Comparison of ENCODE assay signal across 8 cellular contexts in the genomic region with DNA sequence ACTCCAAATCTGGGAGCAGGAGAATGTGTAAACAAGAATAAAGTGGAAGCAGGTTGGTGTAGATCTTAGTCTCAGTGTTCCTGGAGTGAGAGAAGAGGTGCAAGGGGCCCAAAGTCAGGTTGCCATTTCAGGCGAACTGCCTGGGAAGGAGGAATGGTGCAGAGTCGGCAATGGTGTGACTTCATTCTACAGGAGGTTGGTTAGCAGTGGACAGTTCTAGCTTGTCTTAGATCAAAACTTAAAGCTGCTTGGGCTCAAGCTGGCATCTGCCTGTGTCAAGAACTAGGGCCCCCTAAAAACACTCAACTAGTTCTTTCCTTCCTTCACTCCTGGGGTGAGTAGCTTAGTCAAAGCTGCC. TPM values are rescaled to one million over a fixed set of nuclear protein-coding genes. Genes with fewer than 3 reads are reported as not detected.
A peak's percentile ranks its signal among the peaks of the same experiment; 100 is the strongest.
DNase-seq lines count a peak whose midpoint lies in the region; ATAC-seq, FAIRE-seq and TF ChIP-seq lines count a peak whose summit lies in the region.
"Had no signal": no experiment of that assay in that cellular context is flagged by ENCODE, and none has a peak within 500 bp of the region (broad histone marks: within the 10 kb centered on the region; RNA-seq: fewer than 3 reads in every experiment).

No MANE protein-coding gene starts in this region.

- no peaks in the 10 kb centered on the region for H3K27me3 Mint-ChIP-seq in activated CD8-positive, alpha-beta T cell treated with anti-CD3 and anti-CD28 coated beads, Interleukin-2, amount 10 ng/mL, durations not matched to agents 7 days and 5 days (ENCODE audit: low read depth)

- POLR2A ChIA-PET in IMR-90 (lab: Charles Lee; ENCODE audit: unreplicated experiment) = interaction anchor here (1.0 kb wide), 1 partner anchor 20 kb away, joined by 18 read pairs; a partner anchor contains a TSS
- POLR2A ChIA-PET in activated CD8-positive, alpha-beta T cell treated with anti-CD3 and anti-CD28 coated beads, Interleukin-2, amount 10 ng/mL, durations not matched to agents 7 days and 5 days (lab: Charles Lee) = interaction anchor here (0.8 to 3.6 kb wide), 10 partner anchors 10 to 72 kb away, joined by 3 to 30 read pairs (median 6); a partner anchor contains a TSS

- H4K8ac ChIP-seq in IMR-90 (ENCODE audit: low read depth in 2 of 2, low read length in 2 of 2) = peak overlapping the region in 1 of 2 experiments; percentile 82; a peak in 3 of 4 replicates

- H3K23ac ChIP-seq in IMR-90 (ENCODE audit: low read depth, low read length) = peak overlapping the region; percentile 44; the same call in 1 of the 2 replicates

- H3K9me3 ChIP-seq in IMR-90 (ENCODE audit: control insufficient read depth, insufficient read depth, low read length) (no peaks in the 10 kb centered on the region), keratinocyte (ENCODE audit: control insufficient read depth, low read depth, low read length) (no peaks in the 10 kb centered on the region), stomach smooth muscle (ENCODE audit: control insufficient read depth in 2 of 2, low read length in 2 of 2) (no peaks in the 10 kb centered on the region)

- ATAC-seq in IMR-90 (ENCODE audit: low read depth) (no peak), left colon (no peak)
- ATAC-seq in activated CD8-positive, alpha-beta T cell treated with anti-CD3 and anti-CD28 coated beads, Interleukin-2, amount 10 ng/mL, durations not matched to agents 7 days and 5 days = no peak

- H3K27ac ChIP-seq in IMR-90 (ENCODE audit: insufficient read depth, low read length) = peak overlapping the region; percentile 72
- H3K27ac ChIP-seq in keratinocyte (ENCODE audit: control insufficient read depth, insufficient read depth, low read length) = peak overlapping the region; percentile 88
- H3K27ac ChIP-seq in stomach smooth muscle (ENCODE audit: low read length) = peak overlapping the region; percentile 90

- H3K56ac ChIP-seq in IMR-90 (ENCODE audit: extremely low read depth, insufficient read depth, low read length) = peak overlapping the region; percentile 45; the same call in 1 of the 2 replicates

- H3K4me1 Mint-ChIP-seq in activated CD8-positive, alpha-beta T cell treated with anti-CD3 and anti-CD28 coated beads, Interleukin-2, amount 10 ng/mL, durations not matched to agents 7 days and 5 days (ENCODE audit: low read depth) = peaks cover 77% of the 10 kb centered on the region

- H3K9ac ChIP-seq in IMR-90 (ENCODE audit: low read depth, low read length) (peak overlapping the region; percentile 7; the same call in 1 of the 2 replicates), keratinocyte (ENCODE audit: control insufficient read depth, extremely low read depth, insufficient read depth, low read length) (peak overlapping the region; percentile 69), stomach smooth muscle (ENCODE audit: low read length in 2 of 2) (peak overlapping the region; percentile 7 to 64)

- peak overlapping the region; percentile 78 for H2AK5ac ChIP-seq in IMR-90 (ENCODE audit: low read depth, low read length)

- peak overlapping the region; percentile 1; the same call in 1 of the 2 replicates for H3K4me2 ChIP-seq in IMR-90 (ENCODE audit: low read depth, low read length)
- peak overlapping the region; percentile 78 for H3K4me2 ChIP-seq in keratinocyte (ENCODE audit: control insufficient read depth, extremely low read depth, insufficient read depth, low read depth, low read length)

- H3K4me3 ChIP-seq in IMR-90 (ENCODE audit: insufficient read depth, low read depth, low read length) = no peak overlapping the region
- peak overlapping the region in 2 of 3 experiments; percentile 3 to 38 for H3K4me3 ChIP-seq in keratinocyte (ENCODE audit: control insufficient read depth in 2 of 3, extremely low read depth in 1 of 3, insufficient read depth in 2 of 3, low read depth in 1 of 3, low read length in 3 of 3)
- peak overlapping the region in 1 of 2 donors; percentile 54 for H3K4me3 ChIP-seq in stomach smooth muscle (ENCODE audit: low read length in 2 of 2)

- peak overlapping the region; percentile 82; the same call in 1 of the 2 replicates for H4K91ac ChIP-seq in IMR-90 (ENCODE audit: insufficient read depth, low read depth, low read length)

- no TSS peak for BruUV-seq in IMR-90 (replicated peaks; lab: Mats Ljungman, UMichigan)

- H3K79me1 ChIP-seq in IMR-90 (ENCODE audit: low read depth in 1 of 2, low read length in 2 of 2) = peaks cover 23 to 48% of the 10 kb centered on the region in 2 experiments

- no peaks in the 10 kb centered on the region for H3K27me3 ChIP-seq in IMR-90 (ENCODE audit: control insufficient read depth, insufficient read depth, low read length)
- H3K27me3 ChIP-seq in keratinocyte (ENCODE audit: control insufficient read depth, extremely low read depth, insufficient read depth, low read length) = no peaks in the 10 kb centered on the region
- H3K27me3 ChIP-seq in stomach smooth muscle (ENCODE audit: control insufficient read depth in 1 of 2, insufficient read depth in 2 of 2, low read length in 2 of 2) = no peaks in the 10 kb centered on the region

- TF ChIP-seq CTCF in IMR-90 (conservative IDR thresholded peaks at IDR 0.05; ENCODE audit: low read depth, low read length) (no peak), keratinocyte (optimal IDR thresholded peaks at IDR 0.05 in 1 of 3, IDR thresholded peaks at IDR 0.05 in 1 of 3, conservative IDR thresholded peaks at IDR 0.05 in 1 of 3; ENCODE audit: extremely low read depth in 1 of 3, insufficient read depth in 2 of 3, low read length in 3 of 3) (no peak)

- H3K36me3 ChIP-seq in IMR-90 (ENCODE audit: control insufficient read depth, insufficient read depth, low read length) (peaks cover 21% of the 10 kb centered on the region; the same call in 1 of the 2 replicates), keratinocyte (ENCODE audit: control insufficient read depth in 2 of 2, extremely low read depth in 1 of 2, insufficient read depth in 2 of 2, low read length in 2 of 2) (peaks cover 31 to 39% of the 10 kb centered on the region in 2 experiments), stomach smooth muscle (ENCODE audit: control insufficient read depth in 2 of 2, insufficient read depth in 2 of 2, low read length in 2 of 2) (peaks cover 16 to 22% of the 10 kb centered on the region in 2 donors)

- TF ChIP-seq POLR2A in IMR-90 (IDR thresholded peaks at IDR 0.05; ENCODE audit: low read depth, low read length) = 0 out of 2 replicates have a peak, but pooled peaks have one; percentile 10

- peak overlapping the region; percentile 50; the same call in 2 of the 3 replicates for H2BK15ac ChIP-seq in IMR-90 (ENCODE audit: low read depth, low read length)

- H3K27ac Mint-ChIP-seq in activated CD8-positive, alpha-beta T cell treated with anti-CD3 and anti-CD28 coated beads, Interleukin-2, amount 10 ng/mL, durations not matched to agents 7 days and 5 days = peak overlapping the region; percentile 100

- H2BK20ac ChIP-seq in IMR-90 (ENCODE audit: low read depth, low read length) = peak overlapping the region; percentile 54

- no peak overlapping the region for H2AFZ ChIP-seq in IMR-90 (replicated peaks; ENCODE audit: low read length, poor library complexity)
- no peak overlapping the region for H2AFZ ChIP-seq in keratinocyte (ENCODE audit: control insufficient read depth, low read length)

- no peak for DNase-seq in IMR-90
- DNase-seq in activated CD8-positive, alpha-beta T cell treated with anti-CD3 and anti-CD28 coated beads, Interleukin-2, amount 10 ng/mL, durations not matched to agents 7 days and 5 days = no peak
- DNase-seq in keratinocyte (ENCODE audit: low read depth, low spot score) = no peak
- DNase-seq in NCI-H524 treated with DMSO at 0.1 percent for 48 hours (lab: John Stamatoyannopoulos, UW) = no peak
- DNase-seq in left colon = no peak
- no peak for DNase-seq in AG20443 (ENCODE audit: low spot score)

- H3K9me3 Mint-ChIP-seq in activated CD8-positive, alpha-beta T cell treated with anti-CD3 and anti-CD28 coated beads, Interleukin-2, amount 10 ng/mL, durations not matched to agents 7 days and 5 days (ENCODE audit: insufficient read depth) = no peaks in the 10 kb centered on the region

- H3K4me1 ChIP-seq in IMR-90 (ENCODE audit: control insufficient read depth, insufficient read depth, low read length) (peaks cover 44% of the 10 kb centered on the region), keratinocyte (ENCODE audit: control insufficient read depth, extremely low read depth, insufficient read depth, low read length) (peaks cover 68% of the 10 kb centered on the region), stomach smooth muscle (ENCODE audit: control insufficient read depth, insufficient read depth, low read length) (peaks cover 67% of the 10 kb centered on the region)

- peak overlapping the region; percentile 99 for H3K4me3 Mint-ChIP-seq in activated CD8-positive, alpha-beta T cell treated with anti-CD3 and anti-CD28 coated beads, Interleukin-2, amount 10 ng/mL, durations not matched to agents 7 days and 5 days

- peaks cover 49% of the 10 kb centered on the region for H3K9me1 ChIP-seq in IMR-90 (ENCODE audit: insufficient read depth, low read length)
- no peaks in the 10 kb centered on the region for H3K9me1 ChIP-seq in keratinocyte (ENCODE audit: control insufficient read depth, extremely low read depth, insufficient read depth, low read length)

- TF ChIP-seq RAD21 in IMR-90 (IDR thresholded peaks at IDR 0.05; ENCODE audit: low read length) = no peak

- H3K36me3 Mint-ChIP-seq in activated CD8-positive, alpha-beta T cell treated with anti-CD3 and anti-CD28 coated beads, Interleukin-2, amount 10 ng/mL, durations not matched to agents 7 days and 5 days (ENCODE audit: low read depth) = peaks cover 71% of the 10 kb centered on the region

- peaks cover 60% of the 10 kb centered on the region for H3K79me2 ChIP-seq in keratinocyte (ENCODE audit: control insufficient read depth, insufficient read depth, low read length)

- dilution Hi-C loops in IMR-90 (cut with HindIII; ENCODE audit: low sequenced_read_pairs, unreplicated experiment) (no loop called here), keratinocyte (cut with MboI; ENCODE audit: extremely low pct_ligation_motif_present, low sequenced_read_pairs) (no loop called here)

- peak overlapping the region; percentile 70 for H2BK120ac ChIP-seq in IMR-90 (ENCODE audit: low read depth, low read length)

- FAIRE-seq in keratinocyte (lab: Jason Lieb, UNC) = no peak

- peak overlapping the region; percentile 32; the same call in 1 of the 2 replicates for H3K14ac ChIP-seq in IMR-90 (replicated peaks; ENCODE audit: low read depth, low read length)

- peak overlapping the region; percentile 3; the same call in 1 of the 2 replicates for H3K18ac ChIP-seq in IMR-90 (ENCODE audit: low read depth, low read length)

- peak overlapping the region; percentile 36 for H4K5ac ChIP-seq in IMR-90 (ENCODE audit: low read depth, low read length)

- in situ Hi-C loops in IMR-90 (cut with MboI; ENCODE audit: low sequenced_read_pairs) = no loop called here

- CTCF ChIA-PET in IMR-90 (lab: Yijun Ruan, JAX) = interaction anchor here (0.8 to 2.3 kb wide), 2 partner anchors 31 to 46 kb away, joined by 8 to 10 read pairs; no protein-coding TSS in a partner anchor
- CTCF ChIA-PET in activated CD8-positive, alpha-beta T cell treated with anti-CD3 and anti-CD28 coated beads, Interleukin-2, amount 10 ng/mL, durations not matched to agents 7 days and 5 days (lab: Charles Lee) = interaction anchor here (0.9 to 6.3 kb wide), 13 partner anchors 10 to 89 kb away, joined by 3 to 65 read pairs (median 5); a partner anchor contains a TSS

- H3K4ac ChIP-seq in IMR-90 (ENCODE audit: low read depth, low read length) = peak overlapping the region; percentile 87

- H2AK9ac ChIP-seq in IMR-90 (replicated peaks; ENCODE audit: low read depth, low read length, poor library complexity) = peak overlapping the region; percentile 99

- H4K20me1 ChIP-seq in IMR-90 (ENCODE audit: insufficient read depth, low read length) = 0 out of 2 replicates have a peak, but pooled peaks cover 8% of the 10 kb centered on the region
- peaks cover 5% of the 10 kb centered on the region for H4K20me1 ChIP-seq in keratinocyte (ENCODE audit: control insufficient read depth, extremely low read depth, insufficient read depth, low read length)

- intact Hi-C loops in IMR-90 (cut with micrococcal nuclease) (no loop called here), left colon (cut with DNase I, micrococcal nuclease) (no loop called here)

- WGBS in IMR-90 (ENCODE audit: extremely low coverage in 2 of 2, insufficient read length in 1 of 2), 2 experiments = no CpG with 5 or more reads among the region's 2 CpGs

- peak overlapping the region; percentile 90 for H2BK5ac ChIP-seq in IMR-90 (ENCODE audit: low read depth, low read length, poor library complexity, severe bottlenecking)

RNA-seq across cellular contexts. Expression of a gene that starts 3.5 kb away (rescaled TPM):
- total RNA-seq in IMR-90 (2012; rRNA removed) (35.0 and 44.4 TPM in 2 replicates), left colon (10 to 100 TPM; 41.9 to 42.5 TPM)
- polyA plus RNA-seq in IMR-90 (2012; rRNA removed) (40.3 and 50.1 TPM in 2 replicates), keratinocyte (35.8 to 44.7 TPM (median 40.2 TPM) in 3 replicates)
- polyA plus RNA-seq in IMR-90 (2012; cell fraction: cytosol; rRNA removed) = 45.9 and 72.9 TPM in 2 replicates
- polyA plus RNA-seq in IMR-90 (2012; cell fraction: nucleus; rRNA removed; ENCODE audit: low replicate concordance) = 49.3 and 58.9 TPM in 2 replicates
- total RNA-seq in activated CD8-positive, alpha-beta T cell treated with anti-CD3 and anti-CD28 coated beads, Interleukin-2, amount 10 ng/mL, durations not matched to agents 7 days and 5 days = 10 to 100 TPM; 31.2 to 31.5 TPM
- 8.8 TPM for polyA plus RNA-seq in keratinocyte (2011; ENCODE audit: low read depth)
- 39.1 and 53.2 TPM in 2 replicates for polyA plus RNA-seq in keratinocyte (2011; cell fraction: cytosol; rRNA removed)
- 18.0 and 26.4 TPM in 2 replicates for polyA plus RNA-seq in keratinocyte (2011; cell fraction: nucleus; rRNA removed)
- polyA plus RNA-seq in keratinocyte (2012; ENCODE audit: low replicate concordance) = 25.1 and 33.3 TPM in 2 replicates
- polyA minus RNA-seq in keratinocyte = 36.8 to 48.8 TPM (median 38.1 TPM) in 3 replicates
- 26.9 TPM for polyA minus RNA-seq in keratinocyte (2011; cell fraction: cytosol; rRNA and poly(A)+ RNA removed)
- polyA minus RNA-seq in keratinocyte (2011; cell fraction: nucleus; rRNA and poly(A)+ RNA removed) = 5.2 and 7.5 TPM in 2 replicates

RNA-seq across cellular contexts. Expression of a gene that starts 3.6 kb away (rescaled TPM):
- total RNA-seq in IMR-90 (2012; rRNA removed) (3.6 and 4.1 TPM in 2 replicates), left colon (1 to 10 TPM; 4.2 to 4.5 TPM)
- polyA plus RNA-seq in IMR-90 (2012; rRNA removed) (5.7 and 6.2 TPM in 2 replicates), keratinocyte (4.3 to 6.9 TPM (median 5.2 TPM) in 3 replicates)
- 4.2 and 4.9 TPM in 2 replicates for polyA plus RNA-seq in IMR-90 (2012; cell fraction: cytosol; rRNA removed)
- 9.0 and 16.1 TPM in 2 replicates for polyA plus RNA-seq in IMR-90 (2012; cell fraction: nucleus; rRNA removed; ENCODE audit: low replicate concordance)
- total RNA-seq in activated CD8-positive, alpha-beta T cell treated with anti-CD3 and anti-CD28 coated beads, Interleukin-2, amount 10 ng/mL, durations not matched to agents 7 days and 5 days = 1 to 10 TPM; 3.4 to 4.0 TPM
- polyA plus RNA-seq in keratinocyte (2011; ENCODE audit: low read depth) = 0.55 TPM
- 2.0 and 2.7 TPM in 2 replicates for polyA plus RNA-seq in keratinocyte (2011; cell fraction: cytosol; rRNA removed)
- 8.8 and 9.0 TPM in 2 replicates for polyA plus RNA-seq in keratinocyte (2011; cell fraction: nucleus; rRNA removed)
- polyA plus RNA-seq in keratinocyte (2012; ENCODE audit: low replicate concordance) = 1.1 and 4.4 TPM in 2 replicates
- 2.5 to 5.0 TPM (median 3.0 TPM) in 3 replicates for polyA minus RNA-seq in keratinocyte
- 2.9 TPM for polyA minus RNA-seq in keratinocyte (2011; cell fraction: cytosol; rRNA and poly(A)+ RNA removed)
- polyA minus RNA-seq in keratinocyte (2011; cell fraction: nucleus; rRNA and poly(A)+ RNA removed) = 4.2 and 5.8 TPM in 2 replicates

RNA-seq across cellular contexts. Expression of a gene that starts 4.2 kb away (rescaled TPM):
- total RNA-seq in IMR-90 (2012; rRNA removed) = not detected in 2 replicates
- not detected in 2 replicates for polyA plus RNA-seq in IMR-90 (2012; rRNA removed)
- polyA plus RNA-seq in IMR-90 (2012; cell fraction: cytosol; rRNA removed) = not detected in 2 replicates
- 0.05 TPM in 1 of 2 replicates, not detected in the other for polyA plus RNA-seq in IMR-90 (2012; cell fraction: nucleus; rRNA removed; ENCODE audit: low replicate concordance)
- not detected for total RNA-seq in activated CD8-positive, alpha-beta T cell treated with anti-CD3 and anti-CD28 coated beads, Interleukin-2, amount 10 ng/mL, durations not matched to agents 7 days and 5 days
- polyA plus RNA-seq in keratinocyte = 0.08 TPM in 1 of 3 replicates, not detected in the others
- not detected for polyA plus RNA-seq in keratinocyte (2011; ENCODE audit: low read depth)
- polyA plus RNA-seq in keratinocyte (2011; cell fraction: cytosol; rRNA removed) = 0.05 TPM in 1 of 2 replicates, not detected in the other
- 0.09 TPM in 1 of 2 replicates, not detected in the other for polyA plus RNA-seq in keratinocyte (2011; cell fraction: nucleus; rRNA removed)
- not detected in 2 replicates for polyA plus RNA-seq in keratinocyte (2012; ENCODE audit: low replicate concordance)
- not detected in 3 replicates for polyA minus RNA-seq in keratinocyte
- not detected for polyA minus RNA-seq in keratinocyte (2011; cell fraction: cytosol; rRNA and poly(A)+ RNA removed)
- polyA minus RNA-seq in keratinocyte (2011; cell fraction: nucleus; rRNA and poly(A)+ RNA removed) = not detected in 2 replicates
- not detected for total RNA-seq in left colon
- total RNA-seq: dermis microvascular lymphatic vessel endothelial cell had no signal

RNA-seq across cellular contexts. Expression of a gene that starts 4.9 kb away (rescaled TPM):
- 21.9 and 26.1 TPM in 2 replicates for total RNA-seq in IMR-90 (2012; rRNA removed)
- 30.3 and 35.6 TPM in 2 replicates for polyA plus RNA-seq in IMR-90 (2012; rRNA removed)
- polyA plus RNA-seq in IMR-90 (2012; cell fraction: cytosol; rRNA removed) = 19.5 and 39.0 TPM in 2 replicates
- 46.8 and 128 TPM in 2 replicates for polyA plus RNA-seq in IMR-90 (2012; cell fraction: nucleus; rRNA removed; ENCODE audit: low replicate concordance)
- 100 to 1,000 TPM; 286 to 292 TPM for total RNA-seq in activated CD8-positive, alpha-beta T cell treated with anti-CD3 and anti-CD28 coated beads, Interleukin-2, amount 10 ng/mL, durations not matched to agents 7 days and 5 days
- 524 to 819 TPM (median 569 TPM) in 3 replicates for polyA plus RNA-seq in keratinocyte
- polyA plus RNA-seq in keratinocyte (2011; ENCODE audit: low read depth) = 80.1 TPM
- 560 and 665 TPM in 2 replicates for polyA plus RNA-seq in keratinocyte (2011; cell fraction: cytosol; rRNA removed)
- polyA plus RNA-seq in keratinocyte (2011; cell fraction: nucleus; rRNA removed) = 738 and 769 TPM in 2 replicates
- polyA plus RNA-seq in keratinocyte (2012; ENCODE audit: low replicate concordance) = 401 and 544 TPM in 2 replicates
- polyA minus RNA-seq in keratinocyte = 266 to 690 TPM (median 309 TPM) in 3 replicates
- polyA minus RNA-seq in keratinocyte (2011; cell fraction: cytosol; rRNA and poly(A)+ RNA removed) = 136 TPM
- 115 and 162 TPM in 2 replicates for polyA minus RNA-seq in keratinocyte (2011; cell fraction: nucleus; rRNA and poly(A)+ RNA removed)
- total RNA-seq in left colon = 10 to 100 TPM; 60.2 to 83.1 TPM

RNA-seq across cellular contexts. Expression of a gene that starts 19.2 kb away (rescaled TPM):
- total RNA-seq in IMR-90 (2012; rRNA removed) = 18.3 and 18.6 TPM in 2 replicates
- polyA plus RNA-seq in IMR-90 (2012; rRNA removed) = 29.1 and 33.8 TPM in 2 replicates
- polyA plus RNA-seq in IMR-90 (2012; cell fraction: cytosol; rRNA removed) = 9.8 and 11.4 TPM in 2 replicates
- polyA plus RNA-seq in IMR-90 (2012; cell fraction: nucleus; rRNA removed; ENCODE audit: low replicate concordance) = 195 and 339 TPM in 2 replicates
- total RNA-seq in activated CD8-positive, alpha-beta T cell treated with anti-CD3 and anti-CD28 coated beads, Interleukin-2, amount 10 ng/mL, durations not matched to agents 7 days and 5 days = 100 to 1,000 TPM; 106 to 114 TPM
- 20.9 to 41.0 TPM (median 35.1 TPM) in 3 replicates for polyA plus RNA-seq in keratinocyte
- polyA plus RNA-seq in keratinocyte (2011; ENCODE audit: low read depth) = 47.2 TPM
- 10.6 and 11.5 TPM in 2 replicates for polyA plus RNA-seq in keratinocyte (2011; cell fraction: cytosol; rRNA removed)
- 134 and 151 TPM in 2 replicates for polyA plus RNA-seq in keratinocyte (2011; cell fraction: nucleus; rRNA removed)
- polyA plus RNA-seq in keratinocyte (2012; ENCODE audit: low replicate concordance) = 17.2 and 39.4 TPM in 2 replicates
- 17.4 to 26.8 TPM (median 20.2 TPM) in 3 replicates for polyA minus RNA-seq in keratinocyte
- 14.4 TPM for polyA minus RNA-seq in keratinocyte (2011; cell fraction: cytosol; rRNA and poly(A)+ RNA removed)
- polyA minus RNA-seq in keratinocyte (2011; cell fraction: nucleus; rRNA and poly(A)+ RNA removed) = 27.3 and 35.8 TPM in 2 replicates
- total RNA-seq in left colon = 10 to 100 TPM; 33.8 to 40.9 TPM

Comparison
In these comparisons a context has a peak if more than half of its experiments do, and no peak if none do; other contexts are left out.
1. H3K9ac ChIP-seq: peak in every context shown above with its lines; median percentile 69 in keratinocyte; 36 in stomach smooth muscle; 7 in IMR-90.